In the genomic region with DNA sequence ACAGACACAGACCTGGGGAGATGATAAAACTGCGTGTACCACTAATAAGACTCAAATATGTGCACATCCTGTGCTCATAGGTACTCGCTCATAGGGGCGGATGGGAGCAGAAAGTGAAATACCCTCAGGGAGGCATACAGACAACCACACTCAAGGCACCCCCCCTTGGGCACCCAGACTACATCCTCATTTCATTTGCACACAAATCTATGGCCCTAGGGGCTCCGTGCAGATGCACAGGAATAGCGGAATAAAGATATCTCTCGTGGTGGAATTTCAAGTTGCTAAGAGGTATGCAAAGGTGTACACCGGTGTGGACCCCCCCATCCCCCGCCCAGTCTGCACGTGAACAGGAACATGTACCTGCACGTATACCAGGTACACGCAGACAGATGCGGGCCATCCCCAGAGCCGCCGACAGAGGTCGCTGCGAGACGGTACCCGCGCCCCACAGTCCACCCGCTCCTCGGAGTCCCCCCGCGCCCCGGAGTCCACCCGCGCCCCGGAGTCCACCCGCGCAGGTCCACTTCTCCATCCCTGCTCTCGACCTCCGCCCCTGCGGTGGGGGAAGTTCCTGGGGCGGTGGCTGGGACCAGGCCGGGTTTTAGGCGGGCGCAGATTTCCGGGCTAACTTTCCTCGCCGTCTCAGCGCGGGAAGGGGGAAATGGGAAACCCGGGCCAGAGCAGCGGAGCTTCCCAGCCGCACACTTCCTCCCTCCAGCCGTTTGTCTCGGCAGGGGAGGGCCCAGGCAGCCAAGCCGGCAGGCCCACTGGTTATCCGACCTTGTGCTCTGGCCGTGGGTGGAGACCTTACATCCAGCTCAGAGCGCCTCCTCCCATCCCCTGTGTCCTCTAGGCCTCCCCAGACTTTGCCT, we compare ENCODE assay signal across 8 cellular contexts. TPM values are rescaled to one million over a fixed set of nuclear protein-coding genes. Genes with fewer than 3 reads are reported as not detected.
DNase-seq lines count a peak whose midpoint lies in the region; ATAC-seq and TF ChIP-seq lines count a peak whose summit lies in the region.

No MANE protein-coding gene starts in this region.

- no peak for TF ChIP-seq POLR2A in vagina (IDR thresholded peaks at IDR 0.05)

- BruUV-seq in A673 (replicated peaks; lab: Mats Ljungman, UMichigan), result no TSS peak

- H3K9me3 ChIP-seq in A673 (ENCODE audit: low read depth, low read length, poor library complexity, severe bottlenecking), result no peaks in the 10 kb centered on the region
- no peaks in the 10 kb centered on the region for H3K9me3 ChIP-seq in SJCRH30 (replicated peaks)
- H3K9me3 ChIP-seq in vagina, result no peaks in the 10 kb centered on the region

- TF ChIP-seq CTCF in A673 (conservative IDR thresholded peaks at IDR 0.05; ENCODE audit: low read depth, low read length) (peak; percentile 85), vagina (IDR thresholded peaks at IDR 0.05) (peak; percentile 29 to 65 (median 50))

- H3K4me1 ChIP-seq in A673 (ENCODE audit: insufficient read depth, low read length, poor library complexity, severe bottlenecking) (no peaks in the 10 kb centered on the region), SJCRH30 (peaks cover 8% of the 10 kb centered on the region; the same call in 1 of the 2 replicates), vagina (peaks cover 10% of the 10 kb centered on the region)

- CTCF ChIA-PET in A673 (lab: Charles Lee), result interaction anchor here (1.0 kb wide), 1 partner anchor 14 kb away, joined by 3 read pairs; no protein-coding TSS in a partner anchor

- H3K4me3 ChIP-seq in A673 (ENCODE audit: low read depth, low read length, poor library complexity, severe bottlenecking), result peak overlapping the region; percentile 48
- peak overlapping the region; percentile 63 for H3K4me3 ChIP-seq in SJCRH30
- H3K4me3 ChIP-seq in vagina, result peak overlapping the region; percentile 41 to 56

- H3K36me3 ChIP-seq in A673 (ENCODE audit: insufficient read depth, low read length, poor library complexity, severe bottlenecking) (no peaks in the 10 kb centered on the region), SJCRH30 (no peaks in the 10 kb centered on the region), vagina (no peaks in the 10 kb centered on the region)

- POLR2A ChIA-PET in A673 (lab: Charles Lee; ENCODE audit: low non-redundant PET), result no interaction called here

- peak; percentile 82 for ATAC-seq in GM18511 (IDR thresholded peaks at IDR 0.05; ENCODE audit: unreplicated experiment)
- ATAC-seq in HG03159 (IDR thresholded peaks at IDR 0.05; ENCODE audit: unreplicated experiment), result peak; percentile 78

- intact Hi-C loops in A673 (cut with micrococcal nuclease; ENCODE audit: unreplicated experiment) (loop anchor here (10.0 kb wide), 1 partner anchor 633 kb away; no protein-coding TSS in a partner anchor), head of caudate nucleus (cut with DNase I) (no loop called here), posterior vena cava (cut with DNase I) (no loop called here), vagina (cut with DNase I) (no loop called here)

- peak; percentile 27 for DNase-seq in A673 (ENCODE audit: low spot score)
- DNase-seq in SJCRH30, result peak; percentile 66 to 77
- DNase-seq in activated gamma-delta T cell treated with Interleukin-2 at 50 U/mL for 16 hours, result peak; percentile 73
- DNase-seq in head of caudate nucleus, result peak; percentile 27 to 84 (median 67)
- peak; percentile 90 for DNase-seq in posterior vena cava (ENCODE audit: low spot score)
- no peak for DNase-seq in vagina (ENCODE audit: extremely low spot score in 2 of 2)

- H3K27me3 ChIP-seq in A673 (replicated peaks; ENCODE audit: insufficient read depth, low read depth, low read length, poor library complexity), result peaks cover 6% of the 10 kb centered on the region
- no peaks in the 10 kb centered on the region for H3K27me3 ChIP-seq in SJCRH30
- H3K27me3 ChIP-seq in vagina, result no peaks in the 10 kb centered on the region

- H3K27ac ChIP-seq in A673 (ENCODE audit: low read depth, low read length, poor library complexity, severe bottlenecking) (no peak overlapping the region), SJCRH30 (peak overlapping the region; percentile 39; the same call in 1 of the 2 replicates), vagina (no peak overlapping the region)

RNA-seq across cellular contexts. Expression of gene IL12B, which starts 1.0 kb away (rescaled TPM):
- not detected in 2 replicates for total RNA-seq in A673 (2021)
- total RNA-seq in SJCRH30 (2014; rRNA removed; shearing (Covaris generic)), result not detected in 2 replicates
- total RNA-seq in posterior vena cava, result not detected
- not detected for total RNA-seq in vagina

Comparison
In these comparisons a context has a peak if more than half of its experiments do, and no peak if none do; other contexts are left out.
1. DNase-seq: peak in A673 (single experiment), SJCRH30 (2 of 2), activated gamma-delta T cell treated with Interleukin-2 at 50 U/mL for 16 hours (single experiment), head of caudate nucleus (42 of 42) and posterior vena cava (single experiment); none in vagina (0 of 2).
2. Peak in every context shown above with its lines, with median percentiles within 50 percentile points of each other: H3K4me3 ChIP-seq.